In the genomic region with DNA sequence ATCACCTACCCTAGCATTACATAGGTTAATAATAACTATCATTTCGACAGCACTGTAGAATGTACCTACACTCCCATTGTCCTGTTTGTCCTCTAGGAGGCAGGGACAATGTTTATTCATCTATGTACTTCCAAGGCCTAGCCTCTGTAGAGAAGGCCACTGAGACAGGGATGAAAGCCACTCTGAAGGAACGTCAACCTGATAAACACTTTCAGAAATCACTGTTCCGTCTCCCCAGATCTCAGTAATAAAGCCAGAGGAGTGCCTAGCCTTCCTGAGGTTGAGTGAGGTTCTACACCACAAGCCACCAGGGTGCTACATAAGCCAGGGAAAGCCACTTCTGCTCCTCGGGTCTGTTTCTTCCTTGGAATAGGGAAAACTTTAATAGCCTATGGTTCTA, we compare ENCODE assay signal across 11 cellular contexts. TPM values are rescaled to one million over a fixed set of nuclear protein-coding genes. Genes with fewer than 3 reads are reported as not detected.
DNase-seq lines count a peak whose midpoint lies in the region; ATAC-seq, FAIRE-seq and TF ChIP-seq lines count a peak whose summit lies in the region.
"Had no signal": no experiment of that assay in that cellular context is flagged by ENCODE, and none has a peak within 500 bp of the region (broad histone marks: within the 10 kb centered on the region; RNA-seq: fewer than 3 reads in every experiment).

No MANE protein-coding gene starts in this region.

- no peak overlapping the region for H3K9ac ChIP-seq in smooth muscle cell (ENCODE audit: low read depth)

- peaks cover 6% of the 10 kb centered on the region for H3K4me1 ChIP-seq in smooth muscle cell (ENCODE audit: low read depth)

- H3F3A ChIP-seq in smooth muscle cell (ENCODE audit: low read depth) = no peaks in the 10 kb centered on the region

- peaks cover 9% of the 10 kb centered on the region for H3K27me3 ChIP-seq in smooth muscle cell (ENCODE audit: low read depth)

- WGBS in smooth muscle cell (ENCODE audit: low lambda C conversion rate) = 75% methylated on average over 4 of the region's 4 CpGs

- no peak overlapping the region for H2AFZ ChIP-seq in smooth muscle cell (ENCODE audit: low read depth)

- H3K27ac ChIP-seq in smooth muscle cell (ENCODE audit: low read depth) = no peak overlapping the region
- H3K27ac ChIP-seq: body of pancreas had no signal

- no peaks in the 10 kb centered on the region for H3K9me3 ChIP-seq in smooth muscle cell (replicated peaks; ENCODE audit: low read depth)
- H3K9me3 ChIP-seq: body of pancreas had no signal

- H3K79me2 ChIP-seq in smooth muscle cell (ENCODE audit: low read depth) = no peaks in the 10 kb centered on the region

- no peaks in the 10 kb centered on the region for H3K36me3 ChIP-seq in smooth muscle cell (ENCODE audit: low read depth)

- no peak for TF ChIP-seq POLR2A in H54 (IDR thresholded peaks at IDR 0.05; ENCODE audit: low read depth, low read length)

- no peaks in the 10 kb centered on the region for H4K20me1 ChIP-seq in smooth muscle cell (ENCODE audit: low read depth)

- H3K4me3 ChIP-seq in foreskin fibroblast (ENCODE audit: low read depth in 1 of 2, low read length in 2 of 2) (no peak overlapping the region), smooth muscle cell (no peak overlapping the region)
- H3K4me3 ChIP-seq: body of pancreas had no signal

- no peak overlapping the region for H3K4me2 ChIP-seq in smooth muscle cell

- DNase-seq in NCI-H345 (lab: John Stamatoyannopoulos, UW) = peak; percentile 7
- no peak for DNase-seq in NCI-H345 treated with DMSO at 0.1 percent for 48 hours (lab: John Stamatoyannopoulos, UW; ENCODE audit: unreplicated experiment)
- peak in 1 of 2 donors; percentile 54 for DNase-seq in foreskin fibroblast
- DNase-seq in smooth muscle cell (lab: John Stamatoyannopoulos, UW; ENCODE audit: unreplicated experiment) = no peak
- no peak for DNase-seq in H54 (ENCODE audit: insufficient read length, low spot score)
- no peak for DNase-seq in activated T-cell treated with anti-CD3 and anti-CD28 coated beads, Interleukin-2, amount 50 U/mL, for 48 hours
- DNase-seq: activated B cell treated with CpG ODN at 0.5 μM for 24 hours; body of pancreas; CD8-positive, alpha-beta T cell had no signal

- no peak for FAIRE-seq in H54 (lab: Jason Lieb, UNC)

- no peak for ATAC-seq in GM21528 (IDR thresholded peaks at IDR 0.05; ENCODE audit: low FRiP score, unreplicated experiment)
- ATAC-seq: body of pancreas; CD8-positive, alpha-beta T cell had no signal

- TF ChIP-seq CTCF in foreskin fibroblast (IDR thresholded peaks at IDR 0.05; ENCODE audit: low read depth, low read length) (peak; percentile 20), smooth muscle cell (IDR thresholded peaks at IDR 0.05; ENCODE audit: borderline replicate concordance, insufficient read depth, poor library complexity, severe bottlenecking) (peak; percentile 16)

TF ChIP-seq in PFSK-1, 5 proteins besides CTCF, POLR2A, EP300 and RAD21:
- 0 out of 2 replicates have a peak, but pooled peaks have one; percentile 36 for TF ChIP-seq SIN3A (IDR thresholded peaks at IDR 0.05; ENCODE audit: borderline replicate concordance, insufficient read depth, low read length)
- TF ChIP-seq, protein P1, sequence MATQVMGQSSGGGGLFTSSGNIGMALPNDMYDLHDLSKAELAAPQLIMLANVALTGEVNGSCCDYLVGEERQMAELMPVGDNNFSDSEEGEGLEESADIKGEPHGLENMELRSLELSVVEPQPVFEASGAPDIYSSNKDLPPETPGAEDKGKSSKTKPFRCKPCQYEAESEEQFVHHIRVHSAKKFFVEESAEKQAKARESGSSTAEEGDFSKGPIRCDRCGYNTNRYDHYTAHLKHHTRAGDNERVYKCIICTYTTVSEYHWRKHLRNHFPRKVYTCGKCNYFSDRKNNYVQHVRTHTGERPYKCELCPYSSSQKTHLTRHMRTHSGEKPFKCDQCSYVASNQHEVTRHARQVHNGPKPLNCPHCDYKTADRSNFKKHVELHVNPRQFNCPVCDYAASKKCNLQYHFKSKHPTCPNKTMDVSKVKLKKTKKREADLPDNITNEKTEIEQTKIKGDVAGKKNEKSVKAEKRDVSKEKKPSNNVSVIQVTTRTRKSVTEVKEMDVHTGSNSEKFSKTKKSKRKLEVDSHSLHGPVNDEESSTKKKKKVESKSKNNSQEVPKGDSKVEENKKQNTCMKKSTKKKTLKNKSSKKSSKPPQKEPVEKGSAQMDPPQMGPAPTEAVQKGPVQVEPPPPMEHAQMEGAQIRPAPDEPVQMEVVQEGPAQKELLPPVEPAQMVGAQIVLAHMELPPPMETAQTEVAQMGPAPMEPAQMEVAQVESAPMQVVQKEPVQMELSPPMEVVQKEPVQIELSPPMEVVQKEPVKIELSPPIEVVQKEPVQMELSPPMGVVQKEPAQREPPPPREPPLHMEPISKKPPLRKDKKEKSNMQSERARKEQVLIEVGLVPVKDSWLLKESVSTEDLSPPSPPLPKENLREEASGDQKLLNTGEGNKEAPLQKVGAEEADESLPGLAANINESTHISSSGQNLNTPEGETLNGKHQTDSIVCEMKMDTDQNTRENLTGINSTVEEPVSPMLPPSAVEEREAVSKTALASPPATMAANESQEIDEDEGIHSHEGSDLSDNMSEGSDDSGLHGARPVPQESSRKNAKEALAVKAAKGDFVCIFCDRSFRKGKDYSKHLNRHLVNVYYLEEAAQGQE (IDR thresholded peaks at IDR 0.05; ENCODE audit: insufficient read depth in 1 of 2, low read depth in 2 of 2, low read length in 2 of 2) = no peak

RNA-seq across cellular contexts. Expression of gene POPDC3, which starts 44.8 kb away (rescaled TPM):
- polyA plus RNA-seq in PFSK-1 (2012; ENCODE audit: insufficient read length, low read depth) = 16.9 TPM
- total RNA-seq in smooth muscle cell = 1.0 and 4.8 TPM in 2 replicates
- polyA plus RNA-seq in smooth muscle cell = 5.0 and 6.1 TPM in 2 replicates
- total RNA-seq: activated B cell treated with CpG ODN at 0.5 μM for 24 hours; body of pancreas; CD8-positive, alpha-beta T cell had no signal
